24 cellular contexts compared by ENCODE assay signal in genomic region chr12:129337413-129337812, GRCh38.
"Had no signal": no experiment of that assay in that cellular context is flagged by ENCODE, and none has a peak within 500 bp of the region (broad histone marks: within the 10 kb centered on the region; RNA-seq: fewer than 3 reads in every experiment).

No MANE protein-coding gene starts in this region.

- H3K9me3 Mint-ChIP-seq: memory B cell, neural crest cell had no signal

- H3K4me1 Mint-ChIP-seq: immature natural killer cell, memory B cell, mesothelial cell of epicardium, natural killer cell had no signal

- H3K36me3 ChIP-seq: esophagus squamous epithelium, gastroesophageal sphincter, left lung, lower lobe of right lung, pancreas, suprapubic skin, tibial artery, upper lobe of left lung, vagina had no signal

- DNase-seq: effector memory CD4-positive, alpha-beta T cell; esophagus squamous epithelium; foreskin fibroblast; glutamatergic neuron; immature natural killer cell; left lung; lower lobe of right lung; natural killer cell; occipital lobe; pancreas; right cardiac atrium; stimulated activated CD4-positive, alpha-beta T cell treated with anti-CD3 and anti-CD28 coated beads, Interleukin-2, amount 100 ng/mL, for 48 hours; stimulated activated naive CD4-positive, alpha-beta T cell treated with Interleukin-2 at 50 U/mL for 16 hours; tibial artery had no signal

- H3K27ac Mint-ChIP-seq: immature natural killer cell, memory B cell, mesothelial cell of epicardium, natural killer cell, progenitor cell of endocrine pancreas had no signal

- H3K36me3 Mint-ChIP-seq: immature natural killer cell, memory B cell, mesothelial cell of epicardium, natural killer cell had no signal

- ATAC-seq: gastroesophageal sphincter, left lung, lower lobe of right lung, pancreas, right cardiac atrium had no signal

- FAIRE-seq: keratinocyte, pancreas had no signal

- H3K4me1 ChIP-seq: esophagus squamous epithelium, gastroesophageal sphincter, left lung, lower lobe of right lung, pancreas, suprapubic skin, tibial artery, upper lobe of left lung, vagina had no signal

- H3K4me2 ChIP-seq: smooth muscle cell had no signal

- H3K27ac ChIP-seq: esophagus squamous epithelium, gastroesophageal sphincter, left lung, lower lobe of right lung, pancreas, suprapubic skin, tibial artery, upper lobe of left lung, vagina had no signal

- H3K27me3 Mint-ChIP-seq: memory B cell had no signal

- H3K4me3 Mint-ChIP-seq: immature natural killer cell, memory B cell, mesothelial cell of epicardium, natural killer cell, neural crest cell had no signal

- H3K9me3 ChIP-seq: lower lobe of right lung, pancreas, suprapubic skin, vagina had no signal

- H3K27me3 ChIP-seq: esophagus squamous epithelium, gastroesophageal sphincter, left lung, pancreas, suprapubic skin, tibial artery, upper lobe of left lung, vagina had no signal

- H3K4me3 ChIP-seq: esophagus squamous epithelium, gastroesophageal sphincter, left lung, lower lobe of right lung, pancreas, smooth muscle cell, suprapubic skin, tibial artery, upper lobe of left lung, vagina had no signal
